Comparison of ENCODE assay signal across 19 cellular contexts in genomic region chr11:64256300-64256699, GRCh38. TPM values are rescaled to one million over a fixed set of nuclear protein-coding genes. Genes with fewer than 3 reads are reported as not detected.
DNase-seq lines count a peak whose midpoint lies in the region; ATAC-seq, FAIRE-seq and TF ChIP-seq lines count a peak whose summit lies in the region.
"Had no signal": no experiment of that assay in that cellular context is flagged by ENCODE, and none has a peak within 500 bp of the region (broad histone marks: within the 10 kb centered on the region; RNA-seq: fewer than 3 reads in every experiment).

No MANE protein-coding gene starts in this region.

- H3K79me2 ChIP-seq in SK-N-SH (ENCODE audit: insufficient read depth): peaks cover 30% of the 10 kb centered on the region

- DNase-seq in SK-N-SH (peak; percentile 19), RWPE1 (ENCODE audit: low spot score) (no peak), neuronal stem cell (ENCODE audit: low spot score) (no peak), GM19239 (ENCODE audit: insufficient read length, low spot score) (no peak)
- no peak for DNase-seq in activated T-cell treated with anti-CD3 and anti-CD28 coated beads, Interleukin-2, amount 50 U/mL, for 1 hour
- DNase-seq in CD8-positive, alpha-beta T cell: no peak
- DNase-seq: Calu3; CD4-positive, alpha-beta memory T cell; DMS79 treated with DMSO at 0.1 percent for 48 hours; GF-D8; GOT3; H7; KG1 had no signal

- no peak for TF ChIP-seq RAD21 in SK-N-SH (IDR thresholded peaks at IDR 0.05; ENCODE audit: low read length)

- H2BK120ac ChIP-seq in neuronal stem cell (ENCODE audit: low read depth, low read length): no peak overlapping the region

- WGBS in SK-N-SH (ENCODE audit: low lambda C conversion rate): 99% methylated on average over 9 of the region's 15 CpGs
- no CpG with 5 or more reads among the region's 15 CpGs for WGBS in neuronal stem cell (ENCODE audit: extremely low coverage in 2 of 2, insufficient read length in 2 of 2, insufficient replicate concordance in 1 of 2), 2 donors

- no peaks in the 10 kb centered on the region for H3K9me3 Mint-ChIP-seq in CD8-positive, alpha-beta T cell
- H3K9me3 Mint-ChIP-seq: CD4-positive, alpha-beta memory T cell; IgD-negative memory B cell had no signal

- peaks cover 14% of the 10 kb centered on the region for H4K20me1 ChIP-seq in SK-N-SH (ENCODE audit: insufficient read depth)

- H3K4me2 ChIP-seq in SK-N-SH (no peak overlapping the region), neuronal stem cell (ENCODE audit: insufficient read depth, low read length, poor library complexity, severe bottlenecking) (no peak overlapping the region)
- H3K4me2 ChIP-seq: BLaER1 had no signal

- peaks cover 9% of the 10 kb centered on the region for H3K4me1 Mint-ChIP-seq in CD8-positive, alpha-beta T cell (ENCODE audit: low read depth)

- TF ChIP-seq CTCF in SK-N-SH (IDR thresholded peaks at IDR 0.05): no peak
- TF ChIP-seq CTCF in RWPE1 (conservative IDR thresholded peaks at IDR 0.05; ENCODE audit: low read depth): no peak
- no peak for TF ChIP-seq CTCF in CD8-positive, alpha-beta T cell (IDR thresholded peaks at IDR 0.05)

- no peaks in the 10 kb centered on the region for H3K9me3 ChIP-seq in SK-N-SH
- H3K9me3 ChIP-seq in neuronal stem cell (replicated peaks in 1 of 2; ENCODE audit: control insufficient read depth in 2 of 2, insufficient read depth in 1 of 2, low read depth in 1 of 2, low read length in 2 of 2): no peaks in the 10 kb centered on the region
- no peaks in the 10 kb centered on the region for H3K9me3 ChIP-seq in CD8-positive, alpha-beta T cell (ENCODE audit: low read length)
- H3K9me3 ChIP-seq: BLaER1 had no signal

- H3K36me3 Mint-ChIP-seq in CD8-positive, alpha-beta T cell: peaks cover 24% of the 10 kb centered on the region
- H3K36me3 Mint-ChIP-seq: IgD-negative memory B cell had no signal

- no peaks in the 10 kb centered on the region for H3K9me2 ChIP-seq in SK-N-SH

- FAIRE-seq in GM19239 (lab: Jason Lieb, UNC): no peak

- intact Hi-C loops in CD8-positive, alpha-beta T cell (cut with DNase I, micrococcal nuclease): no loop called here

- no peaks in the 10 kb centered on the region for H3K27me3 ChIP-seq in SK-N-SH (ENCODE audit: insufficient read depth)
- H3K27me3 ChIP-seq in neuronal stem cell (ENCODE audit: control insufficient read depth in 3 of 3, insufficient read depth in 3 of 3, low read depth in 1 of 3, low read length in 3 of 3): no peaks in the 10 kb centered on the region
- H3K27me3 ChIP-seq in CD8-positive, alpha-beta T cell (ENCODE audit: insufficient read depth, low read length): no peaks in the 10 kb centered on the region
- H3K27me3 ChIP-seq: BLaER1 had no signal

- no peak overlapping the region for H2BK12ac ChIP-seq in neuronal stem cell (ENCODE audit: low read length)

- no peak overlapping the region for H4K8ac ChIP-seq in neuronal stem cell (ENCODE audit: low read depth, low read length)

- H3F3A ChIP-seq in SK-N-SH (replicated peaks; ENCODE audit: insufficient read depth): peaks cover 3% of the 10 kb centered on the region

- peak overlapping the region; percentile 93 for H3K23ac ChIP-seq in neuronal stem cell (ENCODE audit: low read depth, low read length, poor library complexity)

- H2AK5ac ChIP-seq in neuronal stem cell (ENCODE audit: low read depth, low read length): no peak overlapping the region

- H3K4me3 Mint-ChIP-seq in CD8-positive, alpha-beta T cell: no peak overlapping the region
- H3K4me3 Mint-ChIP-seq: CD14-positive monocyte; CD4-positive, alpha-beta memory T cell; IgD-negative memory B cell had no signal

- peaks cover 22 to 34% of the 10 kb centered on the region in 2 experiments for H3K36me3 ChIP-seq in SK-N-SH (replicated peaks in 1 of 2; ENCODE audit: control insufficient read depth in 1 of 2, insufficient read depth in 2 of 2, low read length in 1 of 2)
- H3K36me3 ChIP-seq in neuronal stem cell (replicated peaks in 1 of 2; ENCODE audit: control insufficient read depth in 2 of 2, insufficient read depth in 2 of 2, low read length in 2 of 2): peaks cover 31 to 63% of the 10 kb centered on the region in 2 donors
- no peaks in the 10 kb centered on the region for H3K36me3 ChIP-seq in CD8-positive, alpha-beta T cell (ENCODE audit: insufficient read depth, low read length)

- peaks cover 2% of the 10 kb centered on the region for H3K79me1 ChIP-seq in neuronal stem cell (ENCODE audit: low read depth, low read length)

- no peak overlapping the region for H4K91ac ChIP-seq in neuronal stem cell (ENCODE audit: low read depth, low read length, poor library complexity)

- no peak overlapping the region for H2AFZ ChIP-seq in SK-N-SH (ENCODE audit: low read depth)
- H2AFZ ChIP-seq in neuronal stem cell (ENCODE audit: low read length): no peak overlapping the region

- no peak overlapping the region for H3K18ac ChIP-seq in neuronal stem cell (ENCODE audit: low read length)

- no peak overlapping the region for H3K9ac ChIP-seq in SK-N-SH
- no peak overlapping the region for H3K9ac ChIP-seq in neuronal stem cell (ENCODE audit: low read depth, low read length, poor library complexity)
- H3K9ac ChIP-seq: BLaER1 had no signal

- H3K4me3 ChIP-seq in SK-N-SH (ENCODE audit: low read depth in 2 of 2, low read length in 1 of 2) (no peak overlapping the region), neuronal stem cell (ENCODE audit: low read length in 2 of 2) (peak overlapping the region in 1 of 2 donors; percentile 53)
- H3K4me3 ChIP-seq in CD8-positive, alpha-beta T cell (ENCODE audit: low read depth, low read length): no peak overlapping the region
- H3K4me3 ChIP-seq: BLaER1 had no signal

- no peak overlapping the region for H2BK15ac ChIP-seq in neuronal stem cell (ENCODE audit: low read length)

- no peak for ATAC-seq in SK-N-SH treated with all-trans-retinoic acid at 6 μM for 48 hours
- no peak for ATAC-seq in CD8-positive, alpha-beta T cell

- H3K27ac Mint-ChIP-seq in CD8-positive, alpha-beta T cell: no peak overlapping the region
- H3K27ac Mint-ChIP-seq: CD14-positive monocyte; CD4-positive, alpha-beta memory T cell; IgD-negative memory B cell had no signal

- no peak for TF ChIP-seq EP300 in SK-N-SH (IDR thresholded peaks at IDR 0.05; ENCODE audit: borderline replicate concordance in 1 of 2, low read depth in 1 of 2, low read length in 1 of 2)

- no peak overlapping the region for H3K14ac ChIP-seq in neuronal stem cell (ENCODE audit: low read length)

- peaks cover 10 to 16% of the 10 kb centered on the region in 2 experiments; a peak in 2 of 4 replicates for H3K4me1 ChIP-seq in SK-N-SH (ENCODE audit: control insufficient read depth in 1 of 2, insufficient read depth in 2 of 2, low read depth in 1 of 2, low read length in 1 of 2)
- H3K4me1 ChIP-seq in neuronal stem cell (ENCODE audit: control insufficient read depth in 2 of 2, insufficient read depth in 1 of 2, low read depth in 1 of 2, low read length in 2 of 2): peaks cover 2 to 6% of the 10 kb centered on the region in 2 donors
- peaks cover 9% of the 10 kb centered on the region for H3K4me1 ChIP-seq in CD8-positive, alpha-beta T cell (ENCODE audit: insufficient read depth, low read length)

- no peaks in the 10 kb centered on the region for H3K27me3 Mint-ChIP-seq in CD8-positive, alpha-beta T cell (ENCODE audit: low read depth)
- H3K27me3 Mint-ChIP-seq: CD4-positive, alpha-beta memory T cell; IgD-negative memory B cell had no signal

- H3K27ac ChIP-seq in SK-N-SH (ENCODE audit: low read depth in 2 of 2, low read length in 1 of 2) (no peak overlapping the region), RWPE1 (peak overlapping the region; percentile 98), neuronal stem cell (replicated peaks; ENCODE audit: low read length) (no peak overlapping the region)
- no peak overlapping the region for H3K27ac ChIP-seq in CD8-positive, alpha-beta T cell (ENCODE audit: low read depth, low read length)
- H3K27ac ChIP-seq: 22Rv1, BLaER1, HL-60 had no signal

- peak overlapping the region; percentile 1 for H2BK5ac ChIP-seq in neuronal stem cell (ENCODE audit: low read length)

- POLR2A ChIA-PET in SK-N-SH (lab: Yijun Ruan, JAX) (no interaction called here), RWPE1 (lab: Yijun Ruan, JAX; ENCODE audit: low non-redundant PET) (no interaction called here)
- POLR2A ChIA-PET in CD8-positive, alpha-beta T cell (lab: Charles Lee): interaction anchor here (1.5 kb wide), 1 partner anchor 13 kb away, joined by 3 read pairs; no protein-coding TSS in a partner anchor

- no peak overlapping the region for H3K4ac ChIP-seq in neuronal stem cell (ENCODE audit: low read length)

- CTCF ChIA-PET in SK-N-SH (lab: Yijun Ruan, JAX): no interaction called here
- CTCF ChIA-PET in RWPE1 (lab: Yijun Ruan, JAX): interaction anchor here (0.7 kb wide), 1 partner anchor 50 kb away, joined by 6 read pairs; no protein-coding TSS in a partner anchor
- CTCF ChIA-PET in CD8-positive, alpha-beta T cell (lab: Charles Lee): interaction anchor here (1.0 kb wide), 1 partner anchor 45 kb away, joined by 3 read pairs; no protein-coding TSS in a partner anchor

RNA-seq across cellular contexts. Expression of gene PLCB3, which starts 5.0 kb away (rescaled TPM):
- 26.8 and 30.4 TPM in 2 replicates for polyA plus RNA-seq in SK-N-SH (2012; rRNA removed)
- polyA plus RNA-seq in SK-N-SH (2012; cell fraction: cytosol; rRNA removed): 13.3 and 18.8 TPM in 2 replicates
- 75.4 and 83.0 TPM in 2 replicates for polyA plus RNA-seq in SK-N-SH (2012; cell fraction: nucleus; rRNA removed)
- 17.0 TPM for polyA plus RNA-seq in neuronal stem cell (2013, experiment 1 of 2)
- 17.0 TPM for polyA plus RNA-seq in neuronal stem cell (2013, experiment 2 of 2)
- 1 to 10 TPM; 2.1 to 2.4 TPM for total RNA-seq in CD8-positive, alpha-beta T cell

RNA-seq across cellular contexts. Expression of gene PPP1R14B, which starts 9.6 kb away (rescaled TPM):
- 373 and 523 TPM in 2 replicates for polyA plus RNA-seq in SK-N-SH (2012; rRNA removed)
- 330 and 374 TPM in 2 replicates for polyA plus RNA-seq in SK-N-SH (2012; cell fraction: cytosol; rRNA removed)
- 234 and 283 TPM in 2 replicates for polyA plus RNA-seq in SK-N-SH (2012; cell fraction: nucleus; rRNA removed)
- 292 TPM for polyA plus RNA-seq in neuronal stem cell (2013, experiment 1 of 2)
- 280 TPM for polyA plus RNA-seq in neuronal stem cell (2013, experiment 2 of 2)
- total RNA-seq in CD8-positive, alpha-beta T cell: 10 to 100 TPM; 25.7 to 30.8 TPM

RNA-seq across cellular contexts. Expression of gene FKBP2, which starts 15.4 kb away (rescaled TPM):
- polyA plus RNA-seq in SK-N-SH (2012; rRNA removed): 84.8 and 127 TPM in 2 replicates
- polyA plus RNA-seq in SK-N-SH (2012; cell fraction: cytosol; rRNA removed): 87.0 and 100 TPM in 2 replicates
- polyA plus RNA-seq in SK-N-SH (2012; cell fraction: nucleus; rRNA removed): 96.5 and 148 TPM in 2 replicates
- 36.4 TPM for polyA plus RNA-seq in neuronal stem cell (2013, experiment 1 of 2)
- polyA plus RNA-seq in neuronal stem cell (2013, experiment 2 of 2): 40.7 TPM
- total RNA-seq in CD8-positive, alpha-beta T cell: 10 to 100 TPM; 19.4 TPM

RNA-seq across cellular contexts. Expression of gene VEGFB, which starts 21.9 kb away (rescaled TPM):
- polyA plus RNA-seq in SK-N-SH (2012; rRNA removed): 16.3 and 29.9 TPM in 2 replicates
- polyA plus RNA-seq in SK-N-SH (2012; cell fraction: cytosol; rRNA removed): 31.2 and 40.8 TPM in 2 replicates
- 39.6 and 40.1 TPM in 2 replicates for polyA plus RNA-seq in SK-N-SH (2012; cell fraction: nucleus; rRNA removed)
- 35.4 TPM for polyA plus RNA-seq in neuronal stem cell (2013, experiment 1 of 2)
- polyA plus RNA-seq in neuronal stem cell (2013, experiment 2 of 2): 32.3 TPM
- 10 to 100 TPM; 33.6 to 40.0 TPM for total RNA-seq in CD8-positive, alpha-beta T cell

RNA-seq across cellular contexts. Expression of gene DNAJC4, which starts 26.0 kb away (rescaled TPM):
- polyA plus RNA-seq in SK-N-SH (2012; rRNA removed): 46.9 and 52.1 TPM in 2 replicates
- polyA plus RNA-seq in SK-N-SH (2012; cell fraction: cytosol; rRNA removed): 18.5 and 31.6 TPM in 2 replicates
- polyA plus RNA-seq in SK-N-SH (2012; cell fraction: nucleus; rRNA removed): 68.2 and 78.5 TPM in 2 replicates
- polyA plus RNA-seq in neuronal stem cell (2013, experiment 1 of 2): 29.4 TPM
- polyA plus RNA-seq in neuronal stem cell (2013, experiment 2 of 2): 29.4 TPM
- total RNA-seq in CD8-positive, alpha-beta T cell: 10 to 100 TPM; 33.2 to 36.3 TPM
